ENCODE assay signal across 8 cellular contexts in the genomic region with DNA sequence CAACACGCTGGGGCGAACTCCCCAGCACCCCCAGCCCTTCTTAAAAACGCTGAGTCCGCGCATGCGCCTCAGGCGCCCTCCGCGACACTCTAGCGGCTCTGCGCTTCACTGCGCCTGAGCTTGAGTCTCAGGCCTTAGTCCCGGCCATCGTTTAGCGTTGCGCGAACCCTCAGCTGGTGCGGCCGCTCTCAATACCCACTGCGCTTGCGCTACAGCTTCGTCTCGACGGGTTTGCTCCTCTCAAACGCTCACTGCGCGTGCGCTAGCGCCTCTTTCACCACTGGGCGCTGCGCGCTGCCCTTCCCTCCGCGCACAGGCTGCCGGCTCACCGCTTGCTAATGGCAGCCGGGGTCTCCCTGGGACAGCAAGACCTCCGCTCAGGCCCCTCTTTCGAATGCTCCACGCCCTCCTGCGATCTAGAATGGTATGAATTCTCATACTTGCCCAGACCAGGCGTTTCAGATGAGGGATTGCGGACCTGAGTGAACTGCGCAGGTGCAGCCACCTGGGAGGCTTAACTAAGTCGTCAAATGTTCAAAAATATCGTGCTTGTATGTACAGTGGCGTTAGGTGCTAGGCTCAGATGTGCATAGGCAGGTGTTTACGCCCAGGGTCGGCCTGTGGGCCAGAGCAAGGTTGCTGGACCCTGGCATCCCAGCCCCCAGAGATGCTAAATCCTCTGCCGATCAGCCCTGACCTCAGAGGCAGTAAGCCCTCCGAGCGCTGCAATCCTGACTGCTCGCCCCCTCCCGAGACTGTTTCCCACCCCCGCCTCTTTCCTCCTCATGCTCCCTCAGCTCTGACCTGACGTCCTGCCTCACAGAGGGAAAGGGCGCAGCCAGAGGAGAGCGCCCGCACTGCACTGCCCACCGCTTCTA. TPM values are rescaled to one million over a fixed set of nuclear protein-coding genes. Genes with fewer than 3 reads are reported as not detected.
DNase-seq lines count a peak whose midpoint lies in the region; ATAC-seq and TF ChIP-seq lines count a peak whose summit lies in the region.

A gene with protein sequence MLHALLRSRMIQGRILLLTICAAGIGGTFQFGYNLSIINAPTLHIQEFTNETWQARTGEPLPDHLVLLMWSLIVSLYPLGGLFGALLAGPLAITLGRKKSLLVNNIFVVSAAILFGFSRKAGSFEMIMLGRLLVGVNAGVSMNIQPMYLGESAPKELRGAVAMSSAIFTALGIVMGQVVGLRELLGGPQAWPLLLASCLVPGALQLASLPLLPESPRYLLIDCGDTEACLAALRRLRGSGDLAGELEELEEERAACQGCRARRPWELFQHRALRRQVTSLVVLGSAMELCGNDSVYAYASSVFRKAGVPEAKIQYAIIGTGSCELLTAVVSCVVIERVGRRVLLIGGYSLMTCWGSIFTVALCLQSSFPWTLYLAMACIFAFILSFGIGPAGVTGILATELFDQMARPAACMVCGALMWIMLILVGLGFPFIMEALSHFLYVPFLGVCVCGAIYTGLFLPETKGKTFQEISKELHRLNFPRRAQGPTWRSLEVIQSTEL (plus strand): TSS at position 270 of the 878 bp plus-strand sequence. CDS start 125 bp downstream, at position 395.

- in situ Hi-C loops in transverse colon (cut with MboI; ENCODE audit: low pct_ligation_motif_present in 1 of 4, low pct_unique_long_range_greater_than_20kb in 1 of 4, low sequenced_read_pairs in 3 of 4), result no loop called here

- peak within 1 kb of the TSS; percentile 94 for H3K4me2 ChIP-seq in trophoblast cell (ENCODE audit: low read length)

- H3K27ac ChIP-seq in adipose tissue (ENCODE audit: low read depth, low read length), result peak within 1 kb of the TSS; percentile 64
- H3K27ac ChIP-seq in trophoblast cell (ENCODE audit: low read depth, low read length), result peak within 1 kb of the TSS; percentile 85
- H3K27ac ChIP-seq in transverse colon, result peak within 1 kb of the TSS; percentile 92 to 98 (median 97)

- H3K4me3 ChIP-seq in GM12875 (ENCODE audit: low read depth, low read length) (peak within 1 kb of the TSS; percentile 78), trophoblast cell (ENCODE audit: low read depth, low read length) (peak within 1 kb of the TSS; percentile 74), transverse colon (peak within 1 kb of the TSS; percentile 55 to 92 (median 64))

- H3K9me3 ChIP-seq in trophoblast cell (ENCODE audit: insufficient read depth, low read depth, low read length), result no peaks in the 10 kb centered on the region
- no peaks in the 10 kb centered on the region for H3K9me3 ChIP-seq in transverse colon

- peak within 1 kb of the TSS; percentile 73 for H4K91ac ChIP-seq in trophoblast cell (ENCODE audit: low read depth, low read length)

- peak within 1 kb of the TSS; percentile 81 for H3K9ac ChIP-seq in trophoblast cell (ENCODE audit: low read length)

- H3K4me1 ChIP-seq in trophoblast cell (ENCODE audit: control insufficient read depth in 1 of 2, insufficient read depth in 2 of 2, low read length in 2 of 2), result peaks cover 0 to 5% of the 10 kb centered on the region in 2 experiments
- peaks cover 0 to 23% (median 16%) of the 10 kb centered on the region in 4 donors for H3K4me1 ChIP-seq in transverse colon

- peak within 1 kb of the TSS; percentile 61 for H2BK120ac ChIP-seq in trophoblast cell (ENCODE audit: insufficient read depth, low read length, poor library complexity)

- peak within 1 kb of the TSS; percentile 68 for H3K4ac ChIP-seq in trophoblast cell (ENCODE audit: low read depth, low read length)

- H3K36me3 ChIP-seq in trophoblast cell (ENCODE audit: control insufficient read depth in 1 of 2, insufficient read depth in 2 of 2, low read length in 2 of 2) (peaks cover 0 to 1% of the 10 kb centered on the region in 2 experiments), transverse colon (no peaks in the 10 kb centered on the region)

- H3K14ac ChIP-seq in trophoblast cell (ENCODE audit: low read length), result peak within 1 kb of the TSS; percentile 87

- DNase-seq in NCI-H1417 treated with DMSO at 0.1 percent for 48 hours (lab: John Stamatoyannopoulos, UW) (peak; percentile 74), SW 1271 (lab: John Stamatoyannopoulos, UW) (peak; percentile 81 to 91), cardiac septum (ENCODE audit: low spot score) (peak; percentile 98), trophoblast cell (peak; percentile 100), transverse colon (peak; percentile 97)

- 0 to 1% (median 1%) methylated on average over 58 to 60 of the region's 60 CpGs for WGBS in adipose tissue, 3 donors
- WGBS in trophoblast cell (ENCODE audit: extremely low coverage, insufficient coverage, insufficient read length), result no CpG with 5 or more reads among the region's 60 CpGs
- 0 to 1% methylated on average over 3 to 53 of the region's 60 CpGs for WGBS in transverse colon (ENCODE audit: low coverage in 1 of 2), 2 donors

- peak within 1 kb of the TSS; percentile 91 for H2AFZ ChIP-seq in trophoblast cell (ENCODE audit: insufficient read depth, low read length, poor library complexity)

- H3K23ac ChIP-seq in trophoblast cell (ENCODE audit: low read length), result no peak within 1 kb of the TSS

- TF ChIP-seq CTCF in GM12875 (IDR thresholded peaks at IDR 0.05; ENCODE audit: borderline replicate concordance, insufficient read depth, low read depth, low read length) (0 out of 2 replicates have a peak, but pooled peaks have one; percentile 15), transverse colon (IDR thresholded peaks at IDR 0.05) (peak; percentile 2 to 72 (median 18))

- peaks cover 3% of the 10 kb centered on the region for H3K79me2 ChIP-seq in trophoblast cell (ENCODE audit: control insufficient read depth, insufficient read depth, low read length, poor library complexity)

- H3K27me3 ChIP-seq in trophoblast cell (ENCODE audit: insufficient read depth, low read length) (no peaks in the 10 kb centered on the region), transverse colon (no peaks in the 10 kb centered on the region)

- peak within 1 kb of the TSS; percentile 67 for H2BK5ac ChIP-seq in trophoblast cell (ENCODE audit: low read depth, low read length, poor library complexity)

- ATAC-seq in HG02763 (IDR thresholded peaks at IDR 0.05; ENCODE audit: unreplicated experiment), result peak; percentile 96

- TF ChIP-seq POLR2A in transverse colon (IDR thresholded peaks at IDR 0.05), result peak; percentile 83

- TF ChIP-seq EP300 in transverse colon (IDR thresholded peaks at IDR 0.05; ENCODE audit: low read depth), result no peak

- H3K18ac ChIP-seq in trophoblast cell (ENCODE audit: low read length), result peak within 1 kb of the TSS; percentile 54

- H4K8ac ChIP-seq in trophoblast cell (ENCODE audit: low read depth, low read length), result peak within 1 kb of the TSS; percentile 97

- H4K12ac ChIP-seq in trophoblast cell (ENCODE audit: low read depth, low read length), result peak within 1 kb of the TSS; percentile 91

- peaks cover 9% of the 10 kb centered on the region for H3K79me1 ChIP-seq in trophoblast cell (ENCODE audit: low read length)

- intact Hi-C loops in cardiac septum (cut with DNase I) (no loop called here), transverse colon (cut with DNase I; ENCODE audit: low total_unique reads) (no loop called here)

- H2AK5ac ChIP-seq in trophoblast cell (ENCODE audit: low read length), result peak within 1 kb of the TSS; percentile 50

- peak within 1 kb of the TSS; percentile 16 for H2BK12ac ChIP-seq in trophoblast cell (ENCODE audit: low read length)

RNA-seq across cellular contexts. Expression of the gene that starts here (rescaled TPM):
- 10 to 100 TPM in 2 of 3 donors, 1 to 10 TPM in 1; 6.2 to 12.3 (median 10.3) TPM for polyA plus RNA-seq in adipose tissue
- total RNA-seq in cardiac septum, result 19.7 TPM
- 13.0 and 13.3 TPM in 2 replicates for polyA plus RNA-seq in trophoblast cell (2013)
- total RNA-seq in transverse colon, result 10 to 100 TPM in 3 of 4 donors, 1 to 10 TPM in 1; 6.0 to 27.4 (median 13.2) TPM

Comparison
In these comparisons a context has a peak if more than half of its experiments do, and no peak if none do; other contexts are left out.
1. Peak in every context shown above with its lines: DNase-seq, ATAC-seq, H3K4me3 ChIP-seq and H3K27ac ChIP-seq.